Comparison of ENCODE assay signal across 9 cellular contexts in genomic region chr10:75226656-75227055, GRCh38. TPM values are rescaled to one million over a fixed set of nuclear protein-coding genes. Genes with fewer than 3 reads are reported as not detected.
DNase-seq lines count a peak whose midpoint lies in the region; ATAC-seq and TF ChIP-seq lines count a peak whose summit lies in the region.
"Had no signal": no experiment of that assay in that cellular context is flagged by ENCODE, and none has a peak within 500 bp of the region (broad histone marks: within the 10 kb centered on the region; RNA-seq: fewer than 3 reads in every experiment).

No MANE protein-coding gene starts in this region.

- H3K9me2 ChIP-seq in PC-9 (ENCODE audit: insufficient read depth) = no peaks in the 10 kb centered on the region

- H3K27me3 ChIP-seq in CD4-positive, alpha-beta T cell (ENCODE audit: control insufficient read depth, insufficient read depth, low read length) = no peaks in the 10 kb centered on the region
- H3K27me3 ChIP-seq in PC-9 (ENCODE audit: insufficient read depth, low read depth) = no peaks in the 10 kb centered on the region
- H3K27me3 ChIP-seq in esophagus (ENCODE audit: control insufficient read depth in 1 of 2, insufficient read depth in 2 of 2, low read length in 2 of 2) = no peaks in the 10 kb centered on the region
- H3K27me3 ChIP-seq in prostate gland (replicated peaks; ENCODE audit: insufficient read depth) = no peaks in the 10 kb centered on the region

- intact Hi-C loops in CD4-positive, alpha-beta T cell (cut with DNase I, micrococcal nuclease) = no loop called here
- intact Hi-C loops in PC-9 (cut with micrococcal nuclease; ENCODE audit: unreplicated experiment) = no loop called here
- intact Hi-C loops in prostate gland (cut with DNase I) = no loop called here

- ATAC-seq in CD4-positive, alpha-beta T cell (ENCODE audit: poor library complexity) = no peak
- ATAC-seq in HG02763 (IDR thresholded peaks at IDR 0.05; ENCODE audit: unreplicated experiment) (no peak), GM21576 (IDR thresholded peaks at IDR 0.05; ENCODE audit: unreplicated experiment) (no peak), GM21367 (IDR thresholded peaks at IDR 0.05; ENCODE audit: unreplicated experiment) (no peak)

- H3K4me3 ChIP-seq in PC-9 (no peak overlapping the region), esophagus (ENCODE audit: low read depth in 1 of 2, low read length in 2 of 2) (no peak overlapping the region), prostate gland (no peak overlapping the region)

- TF ChIP-seq POLR2A in prostate gland (IDR thresholded peaks at IDR 0.05) = no peak

- no peak for DNase-seq in CD4-positive, alpha-beta T cell
- DNase-seq in PC-9 = no peak
- DNase-seq in prostate gland (ENCODE audit: low spot score) = no peak
- DNase-seq in NCI-H1105 (lab: John Stamatoyannopoulos, UW) = no peak
- DNase-seq: COR-L47 had no signal

- H4K20me1 ChIP-seq in PC-9 (ENCODE audit: insufficient read depth) = peaks cover 47% of the 10 kb centered on the region

- H3K4me3 Mint-ChIP-seq in CD4-positive, alpha-beta T cell = no peak overlapping the region

- POLR2A ChIA-PET in CD4-positive, alpha-beta T cell (lab: Charles Lee) = interaction anchor here (1.8 to 7.1 kb wide), 2 partner anchors 16 to 39 kb away, joined by 4 to 56 read pairs; partner anchors contain the start of gene VDAC2
- POLR2A ChIA-PET in PC-9 (lab: Charles Lee; ENCODE audit: unreplicated experiment) = no interaction called here

- H3K4me1 ChIP-seq in PC-9 (replicated peaks; ENCODE audit: insufficient read depth) (peaks cover 55% of the 10 kb centered on the region), esophagus (ENCODE audit: control insufficient read depth in 2 of 2, insufficient read depth in 2 of 2, low read length in 1 of 2) (peaks cover 0 to 3% of the 10 kb centered on the region in 2 donors), prostate gland (replicated peaks) (peaks cover 26% of the 10 kb centered on the region)

- BruUV-seq in PC-9 (replicated peaks; lab: Mats Ljungman, UMichigan) = no TSS peak

- H3K27ac Mint-ChIP-seq in CD4-positive, alpha-beta T cell = peak overlapping the region; percentile 53

- no peak overlapping the region for H2AFZ ChIP-seq in PC-9

- H3K27ac ChIP-seq in CD4-positive, alpha-beta T cell (ENCODE audit: low read depth, low read length) = peak overlapping the region; percentile 32
- H3K27ac ChIP-seq in PC-9 = peak overlapping the region; percentile 82
- H3K27ac ChIP-seq in esophagus (ENCODE audit: low read depth in 2 of 2, low read length in 1 of 2) = peak overlapping the region; percentile 78 to 82
- peak overlapping the region; percentile 70 to 82 for H3K27ac ChIP-seq in prostate gland

- H3K4me2 ChIP-seq in PC-9 = peak overlapping the region; percentile 70; the same call in 1 of the 2 replicates

- H3K36me3 ChIP-seq in PC-9 (ENCODE audit: low read depth) = peaks cover 67% of the 10 kb centered on the region
- peaks cover 13 to 17% of the 10 kb centered on the region in 2 donors for H3K36me3 ChIP-seq in esophagus (ENCODE audit: control insufficient read depth in 2 of 2, insufficient read depth in 2 of 2, low read length in 1 of 2)
- H3K36me3 ChIP-seq in prostate gland = peaks cover 0 to 13% of the 10 kb centered on the region in 2 donors

- H3K4me1 Mint-ChIP-seq in CD4-positive, alpha-beta T cell (ENCODE audit: low read depth) = peaks cover 66% of the 10 kb centered on the region

- H3K36me3 Mint-ChIP-seq in CD4-positive, alpha-beta T cell (ENCODE audit: low read depth) = peaks cover 90% of the 10 kb centered on the region

- CTCF ChIA-PET in CD4-positive, alpha-beta T cell (lab: Charles Lee) = interaction anchor here (3.1 to 3.6 kb wide), 2 partner anchors 9 to 39 kb away, joined by 13 to 16 read pairs; partner anchors contain the start of gene COMTD1
- CTCF ChIA-PET in PC-9 (lab: Charles Lee) = no interaction called here

- no peaks in the 10 kb centered on the region for H3K9me3 ChIP-seq in CD4-positive, alpha-beta T cell (ENCODE audit: control insufficient read depth, low read length)
- H3K9me3 ChIP-seq in PC-9 (ENCODE audit: insufficient read depth, low read depth) = no peaks in the 10 kb centered on the region
- no peaks in the 10 kb centered on the region for H3K9me3 ChIP-seq in esophagus (ENCODE audit: control insufficient read depth in 2 of 2, insufficient read depth in 1 of 2, low read depth in 1 of 2, low read length in 1 of 2)
- H3K9me3 ChIP-seq in prostate gland = no peaks in the 10 kb centered on the region

- TF ChIP-seq CTCF in CD4-positive, alpha-beta T cell (IDR thresholded peaks at IDR 0.05) = no peak
- TF ChIP-seq CTCF in PC-9 (conservative IDR thresholded peaks at IDR 0.05) (no peak), prostate gland (IDR thresholded peaks at IDR 0.05) (no peak)

- H3K79me2 ChIP-seq in PC-9 (ENCODE audit: low read depth) = peaks cover 89% of the 10 kb centered on the region

- peaks cover 94% of the 10 kb centered on the region for H3F3A ChIP-seq in PC-9 (ENCODE audit: insufficient read depth, low read depth)

- no peaks in the 10 kb centered on the region for H3K27me3 Mint-ChIP-seq in CD4-positive, alpha-beta T cell

- 55 to 64% methylated on average over 5 of the region's 5 CpGs for WGBS in esophagus, 2 donors
- 61% methylated on average over 5 of the region's 5 CpGs for WGBS in prostate gland

- no peaks in the 10 kb centered on the region for H3K9me3 Mint-ChIP-seq in CD4-positive, alpha-beta T cell

RNA-seq across cellular contexts. Expression of gene COMTD1, which starts 9.1 kb away (rescaled TPM):
- 10 to 100 TPM in 1 of 2 experiments, 1 to 10 TPM in 1; 9.5 to 10.5 TPM for total RNA-seq in CD4-positive, alpha-beta T cell
- total RNA-seq in PC-9 (2021) (20.5 and 25.1 TPM in 2 replicates), prostate gland (10 to 100 TPM; 26.8 to 49.3 TPM)
- polyA plus RNA-seq in esophagus = 100 to 1,000 TPM; 153 to 185 TPM

RNA-seq across cellular contexts. Expression of gene VDAC2, which starts 16.1 kb away (rescaled TPM):
- 100 to 1,000 TPM; 141 to 147 TPM for total RNA-seq in CD4-positive, alpha-beta T cell
- total RNA-seq in PC-9 (2021) = 241 and 243 TPM in 2 replicates
- 100 to 1,000 TPM; 268 to 282 TPM for polyA plus RNA-seq in esophagus
- total RNA-seq in prostate gland = 100 to 1,000 TPM; 112 to 121 TPM

Comparison
In these comparisons a context has a peak if more than half of its experiments do, and no peak if none do; other contexts are left out.
1. H3K27ac ChIP-seq: peak in every context shown above with its lines; median percentile 82 in PC-9; 80 in esophagus; 76 in prostate gland; 32 in CD4-positive, alpha-beta T cell.